17 cellular contexts compared by ENCODE assay signal in the genomic region with DNA sequence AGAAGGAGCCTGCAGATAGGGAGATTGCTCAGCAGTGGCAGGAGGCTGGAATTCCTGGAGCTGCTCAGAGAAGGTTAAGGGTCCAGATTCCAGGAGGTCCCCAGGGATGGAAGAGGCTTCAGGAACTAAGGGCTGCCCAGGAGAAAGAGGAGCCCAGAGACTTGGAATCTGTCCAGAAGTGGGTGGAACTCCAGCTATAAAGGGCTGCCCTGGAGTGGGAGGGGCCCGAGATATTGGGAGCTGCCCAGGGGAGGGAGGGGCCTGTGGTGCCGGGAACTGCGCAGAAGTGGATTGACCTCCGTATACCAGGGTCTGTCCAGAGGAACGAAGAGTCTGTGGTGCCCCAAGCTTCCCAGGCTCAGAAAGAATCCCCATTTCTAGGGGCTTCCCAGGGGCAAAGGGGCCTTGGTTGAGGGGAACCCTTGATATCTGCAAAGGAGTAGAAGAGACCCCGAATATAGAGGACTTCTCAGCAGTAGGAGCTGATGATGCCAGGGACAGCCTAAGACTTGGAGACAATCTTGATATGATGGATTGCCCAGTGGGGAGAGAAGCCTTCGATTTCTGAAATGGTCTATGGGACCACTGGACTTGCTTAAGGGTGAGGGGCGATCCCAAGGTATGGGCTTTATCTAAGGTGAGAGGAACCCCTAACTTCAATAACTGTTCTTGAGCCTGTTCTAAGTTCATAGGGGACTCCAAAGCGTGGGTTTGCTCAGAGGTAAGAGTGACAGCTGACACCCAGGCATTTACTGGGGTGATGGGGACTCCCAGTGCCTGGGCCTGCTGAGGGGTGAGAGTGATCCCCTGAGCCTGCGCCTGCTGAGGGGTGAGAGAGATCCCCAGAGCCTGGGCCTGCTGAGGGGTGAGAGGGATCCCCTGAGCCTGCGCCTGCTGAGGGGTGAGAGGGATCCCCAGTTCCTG. TPM values are rescaled to one million over a fixed set of nuclear protein-coding genes. Genes with fewer than 3 reads are reported as not detected.
DNase-seq lines count a peak whose midpoint lies in the region; ATAC-seq and FAIRE-seq lines count a peak whose summit lies in the region.
"Had no signal": no experiment of that assay in that cellular context is flagged by ENCODE, and none has a peak within 500 bp of the region (broad histone marks: within the 10 kb centered on the region; RNA-seq: fewer than 3 reads in every experiment).

No MANE protein-coding gene starts in this region.

- DNase-seq in DMS53 (lab: John Stamatoyannopoulos, UW) (peak; percentile 55), DMS53 treated with DMSO at 0.1 percent for 48 hours (lab: John Stamatoyannopoulos, UW; ENCODE audit: unreplicated experiment) (no peak), OCI-M1 (lab: John Stamatoyannopoulos, UW) (peak; percentile 9), left ventricle myocardium superior (peak; percentile 35), small intestine (peak; percentile 73), MG63 (no peak)
- DNase-seq in effector CD4-positive, alpha-beta T cell: no peak
- DNase-seq: activated naive CD4-positive, alpha-beta T cell; COR-L47; endodermal cell; NCI-H1105; NCI-H510A treated with DMSO at 0.1 percent for 48 hours; SIG-M5 had no signal

- H3K4me3 ChIP-seq in small intestine (ENCODE audit: low read depth in 1 of 2, low read length in 2 of 2) (no peak overlapping the region), MG63 (no peak overlapping the region)

- no peak overlapping the region for H3K27ac ChIP-seq in small intestine (ENCODE audit: low read depth in 1 of 2, low read length in 1 of 2)

- H3K36me3 ChIP-seq in small intestine (ENCODE audit: control insufficient read depth in 2 of 2, insufficient read depth in 2 of 2, low read length in 2 of 2) (no peaks in the 10 kb centered on the region), MG63 (no peaks in the 10 kb centered on the region)

- WGBS in small intestine, 3 donors: 73 to 76% (median 74%) methylated on average over 11 of the region's 11 CpGs

- peak; percentile 48 for ATAC-seq in left ventricle myocardium superior
- ATAC-seq in HG02571 (IDR thresholded peaks at IDR 0.05; ENCODE audit: unreplicated experiment): no peak

- H3K27me3 ChIP-seq in small intestine (ENCODE audit: control insufficient read depth in 2 of 2, insufficient read depth in 2 of 2, low read length in 2 of 2) (no peaks in the 10 kb centered on the region), MG63 (no peaks in the 10 kb centered on the region)

- H3K9me3 ChIP-seq in small intestine (ENCODE audit: control insufficient read depth, low read depth) (no peaks in the 10 kb centered on the region), MG63 (no peaks in the 10 kb centered on the region)

- FAIRE-seq in small intestine (lab: Jason Lieb, UNC): no peak
- FAIRE-seq: A204.1 had no signal

- H3K4me1 ChIP-seq in small intestine (ENCODE audit: control insufficient read depth in 2 of 2, insufficient read depth in 1 of 2, low read depth in 1 of 2, low read length in 1 of 2): peaks cover 0 to 8% of the 10 kb centered on the region in 2 donors

- intact Hi-C loops in left ventricle myocardium superior (cut with micrococcal nuclease): no loop called here

RNA-seq across cellular contexts. Expression of gene FAM186A, which starts 45.0 kb away (rescaled TPM):
- not detected for total RNA-seq in left ventricle myocardium superior
- not detected for polyA plus RNA-seq in small intestine
- not detected in 2 replicates for total RNA-seq in MG63 (2014; rRNA removed; shearing (Covaris generic); ENCODE audit: low replicate concordance)
- total RNA-seq: activated CD8-positive, alpha-beta memory T cell treated with anti-CD3 and anti-CD28 coated beads for 36 hours; endodermal cell; glomerular endothelial cell had no signal

RNA-seq across cellular contexts. Expression of gene LARP4, which starts 49.3 kb away (rescaled TPM):
- total RNA-seq in left ventricle myocardium superior: 55.6 TPM
- 10 to 100 TPM in 2 of 3 donors, 1 to 10 TPM in 1; 6.8 to 13.3 (median 11.9) TPM for polyA plus RNA-seq in small intestine
- 15.6 and 20.3 TPM in 2 replicates for total RNA-seq in MG63 (2014; rRNA removed; shearing (Covaris generic); ENCODE audit: low replicate concordance)

Comparison
In these comparisons a context has a peak if more than half of its experiments do, and no peak if none do; other contexts are left out.
1. DNase-seq: peak in DMS53 (single experiment), OCI-M1 (single experiment), left ventricle myocardium superior (single experiment) and small intestine (single experiment); none in DMS53 treated with DMSO at 0.1 percent for 48 hours (single experiment), effector CD4-positive, alpha-beta T cell (single experiment) and MG63 (single experiment).